ENCODE assay signal across 10 cellular contexts in the genomic region with DNA sequence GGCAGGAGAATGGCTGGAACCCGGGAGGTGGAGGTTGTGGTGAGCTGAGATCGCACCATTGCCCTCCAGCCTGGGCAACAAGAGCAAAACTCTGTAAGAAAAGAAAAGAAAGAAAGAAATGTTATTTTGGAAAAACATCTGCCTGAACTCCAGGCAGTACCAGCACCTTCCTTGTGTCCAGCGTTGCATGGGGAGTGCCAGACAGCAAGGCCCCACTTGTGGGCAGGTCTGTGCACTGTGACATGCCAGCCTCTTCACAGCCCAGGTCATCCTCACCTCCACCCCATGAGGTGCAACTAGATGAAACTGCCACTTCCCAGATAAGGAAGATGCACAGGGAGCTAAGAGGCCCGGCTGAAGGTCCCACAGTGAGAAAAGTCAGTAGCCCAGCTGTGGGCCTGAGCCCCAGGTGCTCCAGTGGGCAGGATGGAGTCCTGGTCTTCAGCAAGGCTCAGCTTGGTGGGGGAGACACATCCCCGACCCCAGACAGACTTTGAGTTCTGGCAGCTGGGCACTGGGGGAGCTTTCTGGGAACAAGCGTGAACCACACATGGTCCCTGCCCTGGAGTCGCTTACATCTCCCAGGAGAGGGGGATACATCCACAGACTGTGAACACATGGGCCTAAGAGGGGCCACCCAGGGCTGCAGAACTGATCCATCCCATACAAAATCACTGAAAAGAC.
"Had no signal": no experiment of that assay in that cellular context is flagged by ENCODE, and none has a peak within 500 bp of the region (broad histone marks: within the 10 kb centered on the region; RNA-seq: fewer than 3 reads in every experiment).

No MANE protein-coding gene starts in this region.

- H3K4me3 ChIP-seq: pancreas, transverse colon had no signal

- H3K36me3 ChIP-seq: pancreas, transverse colon had no signal

- H3K9me3 Mint-ChIP-seq: activated CD4-positive, alpha-beta T cell treated with anti-CD3 and anti-CD28 coated beads, Interleukin-2, amount 10 ng/mL, durations not matched to agents 24 days and 14 days; activated T-helper 1 cell treated with anti-CD3 and anti-CD28 coated beads, Interleukin-12 subunit alpha, Interleukin-12 subunit beta, Interleukin-2, Interleukin-4 antibody, amounts not matched to agents 30 ng/mL and 10 ng/mL and 1 ng/mL, durations not matched to agents 14 hours and 24 hours and 36 hours; naive B cell; stimulated activated effector memory CD8-positive, alpha-beta T cell treated with anti-CD3 and anti-CD28 coated beads, Interleukin-12 subunit alpha, Interleukin-12 subunit beta, amount 100 ng/mL, for 72 hours had no signal

- H3K27ac ChIP-seq: pancreas had no signal

- H3K27me3 ChIP-seq: pancreas had no signal

- ATAC-seq: pancreas; stimulated activated effector memory CD8-positive, alpha-beta T cell treated with anti-CD3 and anti-CD28 coated beads, Interleukin-12 subunit alpha, Interleukin-12 subunit beta, amount 100 ng/mL, for 72 hours had no signal

- H3K27ac Mint-ChIP-seq: activated CD4-positive, alpha-beta T cell treated with anti-CD3 and anti-CD28 coated beads, Interleukin-2, amount 10 ng/mL, durations not matched to agents 24 days and 14 days; activated T-helper 1 cell treated with anti-CD3 and anti-CD28 coated beads, Interleukin-12 subunit alpha, Interleukin-12 subunit beta, Interleukin-2, Interleukin-4 antibody, amounts not matched to agents 30 ng/mL and 10 ng/mL and 1 ng/mL, durations not matched to agents 14 hours and 24 hours and 36 hours; stimulated activated effector memory CD8-positive, alpha-beta T cell treated with anti-CD3 and anti-CD28 coated beads, Interleukin-12 subunit alpha, Interleukin-12 subunit beta, amount 100 ng/mL, for 72 hours had no signal

- H3K9me3 ChIP-seq: pancreas, transverse colon had no signal

- H3K36me3 Mint-ChIP-seq: naive B cell; stimulated activated effector memory CD8-positive, alpha-beta T cell treated with anti-CD3 and anti-CD28 coated beads, Interleukin-12 subunit alpha, Interleukin-12 subunit beta, amount 100 ng/mL, for 72 hours had no signal

- H3K4me3 Mint-ChIP-seq: activated CD4-positive, alpha-beta T cell treated with anti-CD3 and anti-CD28 coated beads, Interleukin-2, amount 10 ng/mL, durations not matched to agents 24 days and 14 days; activated T-helper 1 cell treated with anti-CD3 and anti-CD28 coated beads, Interleukin-12 subunit alpha, Interleukin-12 subunit beta, Interleukin-2, Interleukin-4 antibody, amounts not matched to agents 30 ng/mL and 10 ng/mL and 1 ng/mL, durations not matched to agents 14 hours and 24 hours and 36 hours; naive B cell; stimulated activated effector memory CD8-positive, alpha-beta T cell treated with anti-CD3 and anti-CD28 coated beads, Interleukin-12 subunit alpha, Interleukin-12 subunit beta, amount 100 ng/mL, for 72 hours had no signal

- DNase-seq: activated CD4-positive, alpha-beta T cell treated with anti-CD3 and anti-CD28 coated beads, Interleukin-2, amount 10 ng/mL, durations not matched to agents 24 days and 14 days; activated CD4-positive, CD25-positive, alpha-beta regulatory T cell; activated CD8-positive, alpha-beta memory T cell treated with anti-CD3 and anti-CD28 coated beads for 24 hours; naive B cell; stimulated activated CD4-positive, alpha-beta T cell treated with anti-CD3 and anti-CD28 coated beads, Interleukin-12 subunit alpha, Interleukin-12 subunit beta, amount 100 ng/mL, for 4 hours; stimulated activated CD4-positive, alpha-beta T cell treated with anti-CD3 and anti-CD28 coated beads, Interleukin-2, amount 100 ng/mL, for 24 hours; transverse colon had no signal
